30 cellular contexts compared by ENCODE assay signal in genomic region chr5:71620630-71621029, GRCh38.
"Had no signal": no experiment of that assay in that cellular context is flagged by ENCODE, and none has a peak within 500 bp of the region (broad histone marks: within the 10 kb centered on the region; RNA-seq: fewer than 3 reads in every experiment).

No MANE protein-coding gene starts in this region.

- H3K4me1 Mint-ChIP-seq: mesothelial cell of epicardium, neural crest cell had no signal

- ATAC-seq: left cardiac atrium; left lung; lower lobe of right lung; natural killer cell treated with Interleukin-12 subunit alpha and Interleukin-12 subunit beta and Interleukin-15 and Interleukin-18, amount 100 ng/mL, for 72 hours; pancreas; right cardiac atrium; sciatic nerve had no signal

- DNase-seq: hippocampal formation; kidney glomerular epithelial cell; left cardiac atrium; left lung; lower lobe of right lung; mammary epithelial cell; mesenchymal stem cell; naive B cell; pancreas; posterior cingulate gyrus; retina; right cardiac atrium; stimulated activated CD4-positive, alpha-beta T cell treated with anti-CD3 and anti-CD28 coated beads, Interleukin-12 subunit alpha, Interleukin-12 subunit beta, amount 100 ng/mL, for 4 hours; stimulated activated CD4-positive, alpha-beta T cell treated with anti-CD3 and anti-CD28 coated beads, Interleukin-15, amount 100 ng/mL, for 24 hours; stimulated activated CD4-positive, alpha-beta T cell treated with anti-CD3 and anti-CD28 coated beads, Interleukin-2, amount 100 ng/mL, for 24 hours; stimulated activated CD4-positive, alpha-beta T cell treated with anti-CD3 and anti-CD28 coated beads, Interleukin-4, amount 100 ng/mL, for 1 hour; stimulated activated naive CD4-positive, alpha-beta T cell; tibial artery; uterus had no signal

- H3K27me3 ChIP-seq: left lung, pancreas, suprapubic skin, tibial artery, uterus had no signal

- H3K27ac ChIP-seq: left lung, lower lobe of right lung, pancreas, prostate gland, skin epidermis, suprapubic skin, thoracic aorta, tibial artery, uterus had no signal

- H3K4me3 ChIP-seq: left lung, lower lobe of right lung, pancreas, prostate gland, skin epidermis, suprapubic skin, thoracic aorta, tibial artery, uterus had no signal

- FAIRE-seq: keratinocyte, pancreas had no signal

- H3K27ac Mint-ChIP-seq: mesothelial cell of epicardium; stimulated activated naive CD8-positive, alpha-beta T cell treated with anti-CD3 and anti-CD28 coated beads, Interleukin-15, Interleukin-2, amounts not matched to agents 100 ng/mL and 50 ng/mL, for 24 hours; type B pancreatic cell had no signal

- H3K4me1 ChIP-seq: left lung, lower lobe of right lung, pancreas, prostate gland, suprapubic skin, tibial artery, uterus had no signal

- H3K4me3 Mint-ChIP-seq: mesothelial cell of epicardium; naive B cell; natural killer cell treated with Interleukin-12 subunit alpha and Interleukin-12 subunit beta and Interleukin-15 and Interleukin-18, amount 100 ng/mL, for 72 hours; neural crest cell; stimulated activated naive CD8-positive, alpha-beta T cell treated with anti-CD3 and anti-CD28 coated beads, Interleukin-15, Interleukin-2, amounts not matched to agents 100 ng/mL and 50 ng/mL, for 24 hours; type B pancreatic cell had no signal

- H3K27me3 Mint-ChIP-seq: naive B cell; natural killer cell treated with Interleukin-12 subunit alpha and Interleukin-12 subunit beta and Interleukin-15 and Interleukin-18, amount 100 ng/mL, for 72 hours; stimulated activated naive CD8-positive, alpha-beta T cell treated with anti-CD3 and anti-CD28 coated beads, Interleukin-15, Interleukin-2, amounts not matched to agents 100 ng/mL and 50 ng/mL, for 24 hours; type B pancreatic cell had no signal

- H3K9me3 ChIP-seq: left lung, lower lobe of right lung, pancreas, prostate gland, suprapubic skin, thoracic aorta, tibial artery, uterus had no signal

- H3K36me3 ChIP-seq: prostate gland, uterus had no signal

- H3K9me3 Mint-ChIP-seq: natural killer cell treated with Interleukin-12 subunit alpha and Interleukin-12 subunit beta and Interleukin-15 and Interleukin-18, amount 100 ng/mL, for 72 hours; neural crest cell; stimulated activated naive CD8-positive, alpha-beta T cell treated with anti-CD3 and anti-CD28 coated beads, Interleukin-15, Interleukin-2, amounts not matched to agents 100 ng/mL and 50 ng/mL, for 24 hours; type B pancreatic cell had no signal
